ENCODE assay signal across 20 cellular contexts in genomic region chr11:63873381-63873780, GRCh38. TPM values are rescaled to one million over a fixed set of nuclear protein-coding genes. Genes with fewer than 3 reads are reported as not detected.
DNase-seq lines count a peak whose midpoint lies in the region; ATAC-seq and TF ChIP-seq lines count a peak whose summit lies in the region.
"Had no signal": no experiment of that assay in that cellular context is flagged by ENCODE, and none has a peak within 500 bp of the region (broad histone marks: within the 10 kb centered on the region; RNA-seq: fewer than 3 reads in every experiment).

No MANE protein-coding gene starts in this region.

- no peak overlapping the region for H3K4me3 ChIP-seq in NT2/D1 (ENCODE audit: insufficient read length, low read depth)
- H3K4me3 ChIP-seq in psoas muscle, result no peak overlapping the region
- H3K4me3 ChIP-seq: skin epidermis had no signal

- peak overlapping the region; percentile 5 for H3K9ac ChIP-seq in NT2/D1 (ENCODE audit: insufficient read length, low read depth)

- H3K4me1 ChIP-seq in NT2/D1 (ENCODE audit: insufficient read depth, insufficient read length) (peaks cover 13% of the 10 kb centered on the region), psoas muscle (peaks cover 48% of the 10 kb centered on the region)

- H3K27me3 Mint-ChIP-seq in stimulated activated naive B cell treated with anti-CD40 and anti-IgM and Interleukin-4, amounts not matched to agents 10 μg/mL and 1 μg/mL and 100 μg/mL, for 72 hours, result no peaks in the 10 kb centered on the region
- H3K27me3 Mint-ChIP-seq: activated naive CD4-positive, alpha-beta T cell treated with anti-CD3 and anti-CD28 coated beads, Interleukin-2, amount 10 ng/mL, durations not matched to agents 7 days and 5 days had no signal

- H3K27ac ChIP-seq in C4-2B (peak overlapping the region; percentile 80), psoas muscle (peak overlapping the region; percentile 58)
- H3K27ac ChIP-seq: epithelial cell of prostate had no signal

- peaks cover 14 to 28% of the 10 kb centered on the region in 2 donors for H3K36me3 Mint-ChIP-seq in stimulated activated naive B cell treated with anti-CD40 and anti-IgM and Interleukin-4, amounts not matched to agents 10 μg/mL and 1 μg/mL and 100 μg/mL, for 72 hours

- H3K36me3 ChIP-seq in NT2/D1 (ENCODE audit: insufficient read depth, insufficient read length, low read length) (peaks cover 26% of the 10 kb centered on the region), psoas muscle (ENCODE audit: insufficient read depth in 1 of 2, low read depth in 1 of 2) (peaks cover 0 to 6% of the 10 kb centered on the region in 2 donors)

- DNase-seq in NT2/D1 (ENCODE audit: low read depth, low spot score) (no peak), foreskin melanocyte (peak; percentile 66), psoas muscle (no peak), GM10266 (ENCODE audit: extremely low spot score) (no peak)
- DNase-seq in stimulated activated naive B cell treated with anti-CD40 and anti-IgM and Interleukin-4, amounts not matched to agents 10 μg/mL and 1 μg/mL and 100 μg/mL, for 72 hours, result no peak
- DNase-seq in effector CD8-positive, alpha-beta T cell (lab: John Stamatoyannopoulos, UW), result no peak
- DNase-seq: activated CD4-positive, CD25-positive, alpha-beta regulatory T cell; activated naive CD4-positive, alpha-beta T cell treated with anti-CD3 and anti-CD28 coated beads, Interleukin-2, amount 10 ng/mL, durations not matched to agents 7 days and 5 days; central memory CD4-positive, alpha-beta T cell; H9; hippocampal formation; IMR-90; NCI-H1417; NCI-H345; nephron progenitor cell; stimulated activated naive CD8-positive, alpha-beta T cell treated with anti-CD3 and anti-CD28 coated beads, Interleukin-15, Interleukin-2, amounts not matched to agents 100 U/mL and 50 U/mL, for 24 hours had no signal

- ATAC-seq in psoas muscle (no peak), GM19467 (IDR thresholded peaks at IDR 0.05; ENCODE audit: unreplicated experiment) (no peak)
- ATAC-seq in stimulated activated naive B cell treated with anti-CD40 and anti-IgM and Interleukin-4, amounts not matched to agents 10 μg/mL and 1 μg/mL and 100 μg/mL, for 72 hours (replicated peaks), result no peak
- ATAC-seq: stimulated activated naive CD8-positive, alpha-beta T cell treated with anti-CD3 and anti-CD28 coated beads, Interleukin-15, Interleukin-2, amounts not matched to agents 100 U/mL and 50 U/mL, for 24 hours had no signal

- TF ChIP-seq CTCF in C4-2B (conservative IDR thresholded peaks at IDR 0.05), result no peak
- no peak for TF ChIP-seq CTCF in psoas muscle (IDR thresholded peaks at IDR 0.05)
- no peak for TF ChIP-seq CTCF in GM10266 (IDR thresholded peaks at IDR 0.05; ENCODE audit: control insufficient read depth, insufficient read depth, low read depth, missing control alignments)

- H3K27ac Mint-ChIP-seq in stimulated activated naive B cell treated with anti-CD40 and anti-IgM and Interleukin-4, amounts not matched to agents 10 μg/mL and 1 μg/mL and 100 μg/mL, for 72 hours, result no peak overlapping the region

- H3K9me3 ChIP-seq in NT2/D1 (ENCODE audit: insufficient read depth, low read length), result no peaks in the 10 kb centered on the region
- H3K9me3 ChIP-seq in psoas muscle, result no peaks in the 10 kb centered on the region

- H3K4me1 Mint-ChIP-seq in stimulated activated naive B cell treated with anti-CD40 and anti-IgM and Interleukin-4, amounts not matched to agents 10 μg/mL and 1 μg/mL and 100 μg/mL, for 72 hours, result peaks cover 46 to 66% of the 10 kb centered on the region in 2 donors

- intact Hi-C loops in psoas muscle (cut with DNase I), result loop anchor here (5.0 kb wide), 2 partner anchors 36 to 44 kb away; partner anchors contain the start of genes MARK2 (in 1 of the 2) and RCOR2 (in 1 of the 2)

- WGBS in psoas muscle, 3 donors, result 81 to 91% (median 90%) methylated on average over 9 of the region's 9 CpGs

- no peaks in the 10 kb centered on the region for H3K9me3 Mint-ChIP-seq in stimulated activated naive B cell treated with anti-CD40 and anti-IgM and Interleukin-4, amounts not matched to agents 10 μg/mL and 1 μg/mL and 100 μg/mL, for 72 hours
- H3K9me3 Mint-ChIP-seq: activated naive CD4-positive, alpha-beta T cell treated with anti-CD3 and anti-CD28 coated beads, Interleukin-2, amount 10 ng/mL, durations not matched to agents 7 days and 5 days; H9; nephron progenitor cell had no signal

- H3K4me3 Mint-ChIP-seq in stimulated activated naive B cell treated with anti-CD40 and anti-IgM and Interleukin-4, amounts not matched to agents 10 μg/mL and 1 μg/mL and 100 μg/mL, for 72 hours, result no peak overlapping the region
- H3K4me3 Mint-ChIP-seq: activated naive CD4-positive, alpha-beta T cell treated with anti-CD3 and anti-CD28 coated beads, Interleukin-2, amount 10 ng/mL, durations not matched to agents 7 days and 5 days; H9 had no signal

- H3K27me3 ChIP-seq in NT2/D1 (ENCODE audit: insufficient read depth, insufficient read length) (no peaks in the 10 kb centered on the region), psoas muscle (ENCODE audit: insufficient read depth in 3 of 3, low read length in 2 of 3) (no peaks in the 10 kb centered on the region)

RNA-seq across cellular contexts. Expression of gene MARK2, which starts 34.5 kb away (rescaled TPM):
- total RNA-seq in psoas muscle, result 10 to 100 TPM; 21.7 to 24.9 (median 22.9) TPM
- 10 to 100 TPM; 11.7 to 24.7 (median 12.7) TPM for polyA plus RNA-seq in psoas muscle

RNA-seq across cellular contexts. Expression of gene RCOR2, which starts 43.6 kb away (rescaled TPM):
- 1 to 10 TPM in 1 of 4 donors, under 1 TPM in 3; 0.25 to 2.1 (median 0.47) TPM for total RNA-seq in psoas muscle
- under 1 TPM; 0.07 to 0.91 (median 0.77) TPM for polyA plus RNA-seq in psoas muscle
